ENCODE assay signal across 31 cellular contexts in the genomic region with DNA sequence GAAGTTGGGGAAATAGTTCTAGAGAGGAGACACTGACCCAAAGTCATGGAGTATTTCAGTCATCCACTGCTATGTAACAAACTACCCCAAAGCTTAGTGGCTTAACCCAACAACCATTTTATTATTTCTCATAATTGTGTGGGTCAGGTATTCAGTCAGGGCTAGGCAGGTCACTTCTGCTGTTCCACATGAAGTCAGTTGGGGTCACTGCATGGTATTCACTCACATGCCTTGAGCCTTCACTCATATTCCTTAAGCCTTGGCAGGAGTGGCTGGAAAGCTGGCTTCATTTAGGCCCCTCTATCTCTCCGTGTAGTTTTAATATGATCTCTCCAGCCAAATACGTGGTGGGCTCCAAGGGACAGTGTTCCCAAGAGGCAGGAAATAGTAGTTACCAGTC. TPM values are rescaled to one million over a fixed set of nuclear protein-coding genes. Genes with fewer than 3 reads are reported as not detected.
DNase-seq lines count a peak whose midpoint lies in the region; ATAC-seq, FAIRE-seq and TF ChIP-seq lines count a peak whose summit lies in the region.
"Had no signal": no experiment of that assay in that cellular context is flagged by ENCODE, and none has a peak within 500 bp of the region (broad histone marks: within the 10 kb centered on the region; RNA-seq: fewer than 3 reads in every experiment).

No MANE protein-coding gene starts in this region.

- H3K27me3 ChIP-seq in GM23338 (ENCODE audit: insufficient read depth) (no peaks in the 10 kb centered on the region), PC-3 (ENCODE audit: low read length) (no peaks in the 10 kb centered on the region), thyroid gland (no peaks in the 10 kb centered on the region)
- H3K27me3 ChIP-seq: brain microvascular endothelial cell had no signal

- H3K79me2 ChIP-seq in GM23338 (replicated peaks; ENCODE audit: insufficient read depth) (no peaks in the 10 kb centered on the region), PC-3 (ENCODE audit: low read length) (no peaks in the 10 kb centered on the region)

- no TSS peak for BruUV-seq in PC-3 (replicated peaks; lab: Mats Ljungman, UMichigan)

- H2AFZ ChIP-seq in GM23338 = no peak overlapping the region; the same call in 1 of the 2 replicates
- H2AFZ ChIP-seq in PC-3 (ENCODE audit: low read length) = no peak overlapping the region
- H2AFZ ChIP-seq: PC-9 had no signal

- H3K4me1 ChIP-seq in GM23338 (ENCODE audit: insufficient read depth) (no peaks in the 10 kb centered on the region), PC-3 (ENCODE audit: insufficient read depth, low read length) (peaks cover 32% of the 10 kb centered on the region), thyroid gland (no peaks in the 10 kb centered on the region)

- H3K27ac ChIP-seq in GM23338 (ENCODE audit: low read depth) (no peak overlapping the region), PC-3 (ENCODE audit: low read length) (no peak overlapping the region), thyroid gland (no peak overlapping the region)
- H3K27ac ChIP-seq: brain microvascular endothelial cell, PC-9, thoracic aorta had no signal

- CTCF ChIA-PET in PC-3 (lab: Charles Lee) = no interaction called here

- WGBS in thyroid gland, 2 donors = 81 to 84% methylated on average over 2 of the region's 2 CpGs

- no peak for FAIRE-seq in urothelium cell line (lab: Jason Lieb, UNC)
- FAIRE-seq: endothelial cell of umbilical vein had no signal

- H3K4me3 Mint-ChIP-seq in GM23338 (no peak overlapping the region), type B pancreatic cell (no peak overlapping the region)
- H3K4me3 Mint-ChIP-seq: activated CD4-positive, alpha-beta T cell treated with anti-CD3 and anti-CD28 coated beads for 36 hours; activated CD8-positive, alpha-beta T cell treated with anti-CD3 and anti-CD28 coated beads, Interleukin-2, amount 10 ng/mL, durations not matched to agents 7 days and 5 days; activated naive CD4-positive, alpha-beta T cell treated with anti-CD3 and anti-CD28 coated beads, Interleukin-2, amount 10 ng/mL, durations not matched to agents 7 days and 5 days; activated T-helper 17 cell treated with anti-CD3 and anti-CD28 coated beads, Interleukin-2, amount 50 U/mL, for 72 hours; stimulated activated naive CD8-positive, alpha-beta T cell treated with anti-CD3 and anti-CD28 coated beads, Interleukin-15, amount 100 ng/mL, for 72 hours; T-helper 2 cell treated with Interferon-gamma antibody and Interleukin-4, amounts not matched to agents 5 μg/mL and 100 μg/mL, for 36 hours had no signal

- no peak overlapping the region for H3K27ac Mint-ChIP-seq in GM23338
- peak overlapping the region; percentile 10 for H3K27ac Mint-ChIP-seq in type B pancreatic cell
- H3K27ac Mint-ChIP-seq: activated CD4-positive, alpha-beta T cell treated with anti-CD3 and anti-CD28 coated beads for 36 hours; activated CD8-positive, alpha-beta T cell treated with anti-CD3 and anti-CD28 coated beads, Interleukin-2, amount 10 ng/mL, durations not matched to agents 7 days and 5 days; activated naive CD4-positive, alpha-beta T cell treated with anti-CD3 and anti-CD28 coated beads, Interleukin-2, amount 10 ng/mL, durations not matched to agents 7 days and 5 days; activated T-helper 17 cell treated with anti-CD3 and anti-CD28 coated beads, Interleukin-2, amount 50 U/mL, for 72 hours; stimulated activated naive CD8-positive, alpha-beta T cell treated with anti-CD3 and anti-CD28 coated beads, Interleukin-15, amount 100 ng/mL, for 72 hours; T-helper 2 cell treated with Interferon-gamma antibody and Interleukin-4, amounts not matched to agents 5 μg/mL and 100 μg/mL, for 36 hours had no signal

- POLR2A ChIA-PET in PC-3 (lab: Charles Lee; ENCODE audit: unreplicated experiment) = no interaction called here

- intact Hi-C loops in PC-3 (cut with micrococcal nuclease) = no loop called here
- intact Hi-C loops in thyroid gland (cut with DNase I) = no loop called here

- ATAC-seq in GM23338 (peak; percentile 51; the same call in 2 of the 3 replicates), PC-3 (no peak)
- ATAC-seq: activated CD4-positive, alpha-beta T cell treated with anti-CD3 and anti-CD28 coated beads for 36 hours; activated CD8-positive, alpha-beta T cell treated with anti-CD3 and anti-CD28 coated beads, Interleukin-2, amount 10 ng/mL, durations not matched to agents 7 days and 5 days; activated T-helper 17 cell treated with anti-CD3 and anti-CD28 coated beads, Interleukin-2, amount 50 U/mL, for 72 hours; right cardiac atrium; stimulated activated naive CD8-positive, alpha-beta T cell treated with anti-CD3 and anti-CD28 coated beads, Interleukin-15, amount 100 ng/mL, for 72 hours had no signal

- no peak for DNase-seq in GM23338 (ENCODE audit: low spot score)
- DNase-seq in PC-3 = no peak
- DNase-seq in erythroblast (lab: John Stamatoyannopoulos, UW) = peak; percentile 13 to 34
- DNase-seq in type B pancreatic cell (ENCODE audit: extremely low spot score, unreplicated experiment) = no peak
- DNase-seq in thyroid gland = no peak
- DNase-seq in DMS79 treated with DMSO at 0.1 percent for 48 hours (lab: John Stamatoyannopoulos, UW) = no peak
- DNase-seq in urothelium cell line (ENCODE audit: low spot score) = no peak
- DNase-seq: activated CD4-positive, alpha-beta T cell treated with anti-CD3 and anti-CD28 coated beads for 36 hours; activated CD8-positive, alpha-beta T cell treated with anti-CD3 and anti-CD28 coated beads, Interleukin-2, amount 10 ng/mL, durations not matched to agents 7 days and 5 days; activated naive CD4-positive, alpha-beta T cell treated with anti-CD3 and anti-CD28 coated beads, Interleukin-2, amount 10 ng/mL, durations not matched to agents 7 days and 5 days; amygdala; brain microvascular endothelial cell; C1 segment of cervical spinal cord; COR-L47; DMS53; GDM1; hypothalamus; KBM-7; MM.1S; NCI-H1105 treated with DMSO at 0.1 percent for 48 hours; NCI-H187 treated with DMSO at 0.1 percent for 48 hours; NCI-H524; PC-9; right cardiac atrium; Right ventricle myocardium superior; stimulated activated CD8-positive, alpha-beta memory T cell treated with anti-CD3 and anti-CD28 coated beads, Interleukin-4, amount 100 ng/mL, for 48 hours; stimulated activated naive CD8-positive, alpha-beta T cell treated with anti-CD3 and anti-CD28 coated beads, Interleukin-15, amount 100 ng/mL, for 72 hours had no signal

- H3K4me1 Mint-ChIP-seq in GM23338 (peaks cover 3% of the 10 kb centered on the region; the same call in 2 of the 3 replicates), type B pancreatic cell (ENCODE audit: unreplicated experiment) (peaks cover 14% of the 10 kb centered on the region)

- H3K36me3 ChIP-seq in GM23338 (ENCODE audit: insufficient read depth) (no peaks in the 10 kb centered on the region), PC-3 (ENCODE audit: low read depth, low read length) (no peaks in the 10 kb centered on the region), thyroid gland (no peaks in the 10 kb centered on the region)
- H3K36me3 ChIP-seq: brain microvascular endothelial cell, thoracic aorta had no signal

- H3K27me3 Mint-ChIP-seq in GM23338 (ENCODE audit: insufficient read depth, low read depth, poor library complexity) (peaks cover 5% of the 10 kb centered on the region), type B pancreatic cell (no peaks in the 10 kb centered on the region)
- H3K27me3 Mint-ChIP-seq: activated CD4-positive, alpha-beta T cell treated with anti-CD3 and anti-CD28 coated beads for 36 hours; activated naive CD4-positive, alpha-beta T cell treated with anti-CD3 and anti-CD28 coated beads, Interleukin-2, amount 10 ng/mL, durations not matched to agents 7 days and 5 days; activated T-helper 17 cell treated with anti-CD3 and anti-CD28 coated beads, Interleukin-2, amount 50 U/mL, for 72 hours; stimulated activated naive CD8-positive, alpha-beta T cell treated with anti-CD3 and anti-CD28 coated beads, Interleukin-15, amount 100 ng/mL, for 72 hours had no signal

- TF ChIP-seq POLR2A in erythroblast (IDR thresholded peaks at IDR 0.05; ENCODE audit: low read length) = no peak
- TF ChIP-seq POLR2A in thyroid gland (IDR thresholded peaks at IDR 0.05) = no peak

- H3K9me3 Mint-ChIP-seq in GM23338 = no peaks in the 10 kb centered on the region
- H3K9me3 Mint-ChIP-seq in type B pancreatic cell = peaks cover 5% of the 10 kb centered on the region
- H3K9me3 Mint-ChIP-seq: activated naive CD4-positive, alpha-beta T cell treated with anti-CD3 and anti-CD28 coated beads, Interleukin-2, amount 10 ng/mL, durations not matched to agents 7 days and 5 days; activated T-helper 17 cell treated with anti-CD3 and anti-CD28 coated beads, Interleukin-2, amount 50 U/mL, for 72 hours; stimulated activated naive CD8-positive, alpha-beta T cell treated with anti-CD3 and anti-CD28 coated beads, Interleukin-15, amount 100 ng/mL, for 72 hours had no signal

- H3K4me2 ChIP-seq in GM23338 = no peak overlapping the region
- no peak overlapping the region for H3K4me2 ChIP-seq in PC-3 (ENCODE audit: low read length)
- H3K4me2 ChIP-seq: PC-9 had no signal

- H3F3A ChIP-seq in GM23338 (replicated peaks; ENCODE audit: low read depth) (no peaks in the 10 kb centered on the region), PC-3 (ENCODE audit: low read length, unreplicated experiment) (no peaks in the 10 kb centered on the region)

- H4K20me1 ChIP-seq in GM23338 (replicated peaks; ENCODE audit: insufficient read depth) (no peaks in the 10 kb centered on the region), PC-3 (ENCODE audit: low read length) (no peaks in the 10 kb centered on the region)

- no peak overlapping the region for H3K9ac ChIP-seq in PC-3 (ENCODE audit: low read length)

- H3K4me3 ChIP-seq in GM23338 (no peak overlapping the region), PC-3 (ENCODE audit: low read length) (no peak overlapping the region), thyroid gland (replicated peaks in 1 of 3) (no peak overlapping the region)
- H3K4me3 ChIP-seq: PC-9, thoracic aorta had no signal

- H3K9me2 ChIP-seq in GM23338 (ENCODE audit: insufficient read depth) (no peaks in the 10 kb centered on the region), PC-3 (replicated peaks; ENCODE audit: low read length) (no peaks in the 10 kb centered on the region)

- TF ChIP-seq CTCF in GM23338 (conservative IDR thresholded peaks at IDR 0.05; ENCODE audit: low read depth in 2 of 2) (peak in 1 of 2 experiments; percentile 41; a peak in 2 of 4 replicates), PC-3 (conservative IDR thresholded peaks at IDR 0.05; ENCODE audit: low read depth, low read length) (0 out of 2 replicates have a peak, but pooled peaks have one; percentile 11), type B pancreatic cell (conservative IDR thresholded peaks at IDR 0.05) (no peak), thyroid gland (IDR thresholded peaks at IDR 0.05) (no peak)

- H3K36me3 Mint-ChIP-seq in GM23338 (ENCODE audit: low read depth) = no peaks in the 10 kb centered on the region
- no peaks in the 10 kb centered on the region for H3K36me3 Mint-ChIP-seq in type B pancreatic cell
- H3K36me3 Mint-ChIP-seq: activated naive CD4-positive, alpha-beta T cell treated with anti-CD3 and anti-CD28 coated beads, Interleukin-2, amount 10 ng/mL, durations not matched to agents 7 days and 5 days had no signal

- H3K9me3 ChIP-seq in PC-3 (ENCODE audit: low read length) = no peaks in the 10 kb centered on the region
- H3K9me3 ChIP-seq in thyroid gland = no peaks in the 10 kb centered on the region
- H3K9me3 ChIP-seq: thoracic aorta had no signal

RNA-seq across cellular contexts. Expression of a gene that starts 17.5 kb away (rescaled TPM):
- total RNA-seq in GM23338 (2014; rRNA removed; shearing (Covaris generic)) = 43.0 and 48.6 TPM in 2 replicates
- polyA plus RNA-seq in GM23338 (2016; fragmentation: Nextera tagmentation; extraction: Ambion mirVana) = 22.3 and 23.7 TPM in 2 replicates
- total RNA-seq in PC-3 (2014; rRNA removed) = 117 and 169 TPM in 2 replicates
- total RNA-seq in type B pancreatic cell (ENCODE audit: low replicate concordance) = 61.8 and 110 TPM in 2 replicates
- 100 to 1,000 TPM; 113 to 134 (median 115) TPM for total RNA-seq in thyroid gland

Comparison
In these comparisons a context has a peak if more than half of its experiments do, and no peak if none do; other contexts are left out.
1. DNase-seq: peak in erythroblast (2 of 2); none in GM23338 (single experiment), PC-3 (single experiment), type B pancreatic cell (single experiment), thyroid gland (0 of 2), DMS79 treated with DMSO at 0.1 percent for 48 hours (single experiment) and urothelium cell line (single experiment).